In the genomic region with DNA sequence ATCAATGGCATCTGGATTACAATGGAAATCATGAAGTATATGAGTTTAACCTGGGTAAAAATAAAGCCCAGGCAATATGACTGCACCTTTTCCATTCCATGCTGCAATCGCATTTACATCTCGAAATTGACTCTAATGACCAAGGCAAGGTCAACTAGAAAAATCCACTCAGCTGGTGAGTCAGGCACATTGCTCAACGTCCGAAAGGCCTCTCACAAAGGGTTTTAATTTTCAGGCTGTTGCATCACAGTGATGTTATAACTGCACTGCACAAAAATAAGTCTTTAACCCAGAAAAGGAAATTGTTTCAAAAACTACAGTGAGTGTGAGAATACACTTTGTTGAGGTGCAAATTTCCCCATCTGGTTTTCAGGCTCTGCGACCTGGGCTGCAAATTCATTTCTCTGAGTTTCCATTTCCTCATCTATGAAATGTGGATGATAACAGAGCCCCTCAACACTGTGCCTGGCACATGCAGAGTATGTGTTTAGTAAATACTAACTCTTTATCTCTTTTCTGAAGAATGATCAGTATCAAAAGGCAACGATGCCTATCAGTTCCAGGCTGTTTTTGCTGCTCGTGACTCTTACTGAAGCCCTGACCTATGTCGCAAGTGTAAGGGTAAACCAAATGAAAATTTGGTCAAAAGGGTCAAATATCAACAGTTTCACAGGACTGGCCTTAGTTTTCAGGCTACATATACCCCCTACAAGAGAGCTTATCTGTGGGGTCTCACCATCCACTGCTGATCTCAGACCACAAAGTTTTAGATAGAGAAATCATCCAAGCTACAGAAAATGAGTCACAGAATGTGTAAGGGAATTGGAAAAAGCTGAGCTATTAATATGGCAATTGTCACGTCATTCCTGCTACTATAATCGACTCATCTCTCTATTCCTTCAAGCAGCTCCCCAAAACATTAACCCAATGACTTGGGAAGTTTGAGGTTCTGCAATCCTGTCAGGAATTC, we compare ENCODE assay signal across 8 cellular contexts. TPM values are rescaled to one million over a fixed set of nuclear protein-coding genes. Genes with fewer than 3 reads are reported as not detected.
DNase-seq lines count a peak whose midpoint lies in the region; TF ChIP-seq lines count a peak whose summit lies in the region.
"Had no signal": no experiment of that assay in that cellular context is flagged by ENCODE, and none has a peak within 500 bp of the region (broad histone marks: within the 10 kb centered on the region; RNA-seq: fewer than 3 reads in every experiment).

No MANE protein-coding gene starts in this region.

- H3K36me3 Mint-ChIP-seq in HFFc6 (ENCODE audit: low read depth): peaks cover 5% of the 10 kb centered on the region; the same call in 1 of the 2 replicates
- H3K36me3 Mint-ChIP-seq: T-cell had no signal

- peaks cover 3% of the 10 kb centered on the region; the same call in 1 of the 2 replicates for H3K27me3 Mint-ChIP-seq in HFFc6 (ENCODE audit: insufficient read depth)

- peaks cover 10% of the 10 kb centered on the region for H3K4me1 ChIP-seq in ovary (ENCODE audit: insufficient read depth)

- no peaks in the 10 kb centered on the region for H3K27me3 ChIP-seq in ovary

- H3K4me1 Mint-ChIP-seq in HFFc6 (ENCODE audit: low read depth): peaks cover 72% of the 10 kb centered on the region

- intact Hi-C loops in ovary (cut with DNase I): loop anchor here (5.0 to 10.0 kb wide), 8 partner anchors 57 to 525 kb away; a partner anchor contains a TSS

- DNase-seq in HFFc6 (peak; percentile 93), SIG-M5 treated with dmso at 0.1 percent for 504 hours (lab: John Stamatoyannopoulos, UW; ENCODE audit: unreplicated experiment) (peak; percentile 94), epithelial cell of prostate (ENCODE audit: low read depth, low spot score) (no peak), ovary (peak in 3 of 5 donors; percentile 45 to 83 (median 46)), pons (ENCODE audit: low spot score) (no peak), DMS153 (lab: John Stamatoyannopoulos, UW) (no peak), T-helper 9 cell (no peak)

- H3K36me3 ChIP-seq in ovary: no peaks in the 10 kb centered on the region

- H3K27ac Mint-ChIP-seq in HFFc6: peak overlapping the region; percentile 88

- no peaks in the 10 kb centered on the region for H3K9me3 ChIP-seq in ovary

- TF ChIP-seq CTCF in HFFc6 (IDR thresholded peaks at IDR 0.05) (no peak), ovary (IDR thresholded peaks at IDR 0.05) (no peak)

- H3K27ac ChIP-seq in epithelial cell of prostate: peak overlapping the region; percentile 92
- H3K27ac ChIP-seq in ovary: no peak overlapping the region

- WGBS in ovary, 3 donors: 58 to 70% (median 58%) methylated on average over 10 of the region's 10 CpGs

- no peak for TF ChIP-seq POLR2A in ovary (IDR thresholded peaks at IDR 0.05)

- peak overlapping the region; percentile 4 for H3K4me3 ChIP-seq in ovary

- no peaks in the 10 kb centered on the region for H3K9me3 Mint-ChIP-seq in HFFc6
- H3K9me3 Mint-ChIP-seq: T-cell had no signal

- TF ChIP-seq EP300 in ovary (IDR thresholded peaks at IDR 0.05): peak; percentile 85

- peak overlapping the region; percentile 82 for H3K4me3 Mint-ChIP-seq in HFFc6

RNA-seq across cellular contexts. Expression of a gene that starts 4.1 kb away (rescaled TPM):
- 10 to 100 TPM; 11.8 to 18.5 (median 17.4) TPM for total RNA-seq in HFFc6 (2021; fragmentation: NEBNext Ultra II Directional; extraction: Animal tissue kit (Norgen Biotek cat#: 25700))
- total RNA-seq in ovary: 10 to 100 TPM; 40.2 to 87.0 (median 71.4) TPM
- 10 to 100 TPM; 31.8 to 37.5 TPM for polyA plus RNA-seq in ovary

RNA-seq across cellular contexts. Expression of a gene that starts 57.8 kb away (rescaled TPM):
- total RNA-seq in HFFc6 (2021; fragmentation: NEBNext Ultra II Directional; extraction: Animal tissue kit (Norgen Biotek cat#: 25700)): 10 to 100 TPM in 4 of 6 experiments, 1 to 10 TPM in 2; 9.8 to 11.3 (median 10.6) TPM
- total RNA-seq in ovary: 10 to 100 TPM; 12.0 to 48.5 (median 23.2) TPM
- 10 to 100 TPM; 15.6 to 18.2 TPM for polyA plus RNA-seq in ovary

Comparison
In these comparisons a context has a peak if more than half of its experiments do, and no peak if none do; other contexts are left out.
1. DNase-seq: peak in HFFc6 (single experiment), SIG-M5 treated with dmso at 0.1 percent for 504 hours (single experiment) and ovary (3 of 5); none in epithelial cell of prostate (single experiment), pons (single experiment), DMS153 (single experiment) and T-helper 9 cell (single experiment).